In genomic region chr1:25543106-25543424, GRCh38 we compare ENCODE assay signal across 8 cellular contexts. TPM values are rescaled to one million over a fixed set of nuclear protein-coding genes. Genes with fewer than 3 reads are reported as not detected.
A peak's percentile ranks its signal among the peaks of the same experiment; 100 is the strongest.
DNase-seq lines count a peak whose midpoint lies in the region; ATAC-seq, FAIRE-seq and TF ChIP-seq lines count a peak whose summit lies in the region.

No MANE protein-coding gene starts in this region.

- H3K9me3 ChIP-seq in WERI-Rb-1 (ENCODE audit: severe bottlenecking): no peaks in the 10 kb centered on the region

- H3K4me3 Mint-ChIP-seq in T-helper 1 cell treated with Interleukin-12 subunit alpha and Interleukin-12 subunit beta and Interleukin-4 antibody, amounts not matched to agents 30 μg/mL and 1 μg/mL, for 36 hours: peak overlapping the region; percentile 58
- H3K4me3 Mint-ChIP-seq in activated naive CD8-positive, alpha-beta T cell treated with anti-CD3 and anti-CD28 coated beads for 36 hours: peak overlapping the region; percentile 57

- peaks cover 11% of the 10 kb centered on the region for H3K36me3 Mint-ChIP-seq in T-helper 1 cell treated with Interleukin-12 subunit alpha and Interleukin-12 subunit beta and Interleukin-4 antibody, amounts not matched to agents 30 μg/mL and 1 μg/mL, for 36 hours (ENCODE audit: low read depth)
- H3K36me3 Mint-ChIP-seq in activated naive CD8-positive, alpha-beta T cell treated with anti-CD3 and anti-CD28 coated beads for 36 hours: no peaks in the 10 kb centered on the region

- H3K4me1 Mint-ChIP-seq in T-helper 1 cell treated with Interleukin-12 subunit alpha and Interleukin-12 subunit beta and Interleukin-4 antibody, amounts not matched to agents 30 μg/mL and 1 μg/mL, for 36 hours (ENCODE audit: low read depth): peaks cover 13% of the 10 kb centered on the region
- H3K4me1 Mint-ChIP-seq in activated naive CD8-positive, alpha-beta T cell treated with anti-CD3 and anti-CD28 coated beads for 36 hours: peaks cover 32% of the 10 kb centered on the region

- H3K27ac Mint-ChIP-seq in T-helper 1 cell treated with Interleukin-12 subunit alpha and Interleukin-12 subunit beta and Interleukin-4 antibody, amounts not matched to agents 30 μg/mL and 1 μg/mL, for 36 hours: no peak overlapping the region
- H3K27ac Mint-ChIP-seq in activated naive CD8-positive, alpha-beta T cell treated with anti-CD3 and anti-CD28 coated beads for 36 hours: peak overlapping the region; percentile 70

- no peak for TF ChIP-seq POLR2A in GM12892 (IDR thresholded peaks at IDR 0.05; ENCODE audit: low read depth, low read length)

- peak overlapping the region; percentile 67 for H3K4me3 ChIP-seq in kidney epithelial cell (ENCODE audit: low read depth, low read length)
- H3K4me3 ChIP-seq in WERI-Rb-1 (ENCODE audit: low read depth, low read length): no peak overlapping the region; the same call in 1 of the 2 replicates

- H3K9me3 Mint-ChIP-seq in T-helper 1 cell treated with Interleukin-12 subunit alpha and Interleukin-12 subunit beta and Interleukin-4 antibody, amounts not matched to agents 30 μg/mL and 1 μg/mL, for 36 hours: no peaks in the 10 kb centered on the region
- H3K9me3 Mint-ChIP-seq in activated naive CD8-positive, alpha-beta T cell treated with anti-CD3 and anti-CD28 coated beads for 36 hours: no peaks in the 10 kb centered on the region

- H3K27me3 Mint-ChIP-seq in T-helper 1 cell treated with Interleukin-12 subunit alpha and Interleukin-12 subunit beta and Interleukin-4 antibody, amounts not matched to agents 30 μg/mL and 1 μg/mL, for 36 hours (ENCODE audit: low read depth): peaks cover 36% of the 10 kb centered on the region
- no peaks in the 10 kb centered on the region for H3K27me3 Mint-ChIP-seq in activated naive CD8-positive, alpha-beta T cell treated with anti-CD3 and anti-CD28 coated beads for 36 hours

- peak overlapping the region; percentile 52 for H3K27ac ChIP-seq in substantia nigra (ENCODE audit: low read depth, low read length, poor library complexity, severe bottlenecking)
- no peak overlapping the region for H3K27ac ChIP-seq in WERI-Rb-1

- no peak for ATAC-seq in HG03442 (IDR thresholded peaks at IDR 0.05; ENCODE audit: unreplicated experiment)

- TF ChIP-seq CTCF in kidney epithelial cell (IDR thresholded peaks at IDR 0.05; ENCODE audit: insufficient read depth, low read length, poor library complexity, severe bottlenecking) (no peak), WERI-Rb-1 (IDR thresholded peaks at IDR 0.05; ENCODE audit: low read depth, low read length) (no peak)

- DNase-seq in T-helper 1 cell (no peak), kidney epithelial cell (ENCODE audit: low read depth) (no peak), substantia nigra (lab: John Stamatoyannopoulos, UW) (no peak), WERI-Rb-1 (no peak), GM12892 (ENCODE audit: insufficient read length) (no peak)
- no peak for DNase-seq in activated naive CD8-positive, alpha-beta T cell treated with anti-CD3 and anti-CD28 coated beads for 36 hours

- H3K27me3 ChIP-seq in kidney epithelial cell (ENCODE audit: control insufficient read depth, insufficient read depth, low read length): peaks cover 4% of the 10 kb centered on the region
- H3K27me3 ChIP-seq in WERI-Rb-1 (ENCODE audit: insufficient read depth, low read depth, severe bottlenecking): no peaks in the 10 kb centered on the region

- no peaks in the 10 kb centered on the region for H3K36me3 ChIP-seq in kidney epithelial cell (ENCODE audit: control insufficient read depth, insufficient read depth, low read length)
- no peaks in the 10 kb centered on the region for H3K36me3 ChIP-seq in WERI-Rb-1

- no peak for FAIRE-seq in GM12892 (lab: Jason Lieb, UNC)

RNA-seq across cellular contexts. Expression of gene LDLRAP1, which starts 0.3 kb away (rescaled TPM):
- 10 to 100 TPM; 14.3 to 17.4 TPM for total RNA-seq in activated naive CD8-positive, alpha-beta T cell treated with anti-CD3 and anti-CD28 coated beads for 36 hours
- total RNA-seq in kidney epithelial cell: 7.5 and 15.3 TPM in 2 replicates
- 8.7 TPM for polyA plus RNA-seq in GM12892 (2012; ENCODE audit: missing spikeins)
